ENCODE assay signal across 20 cellular contexts in the genomic region with DNA sequence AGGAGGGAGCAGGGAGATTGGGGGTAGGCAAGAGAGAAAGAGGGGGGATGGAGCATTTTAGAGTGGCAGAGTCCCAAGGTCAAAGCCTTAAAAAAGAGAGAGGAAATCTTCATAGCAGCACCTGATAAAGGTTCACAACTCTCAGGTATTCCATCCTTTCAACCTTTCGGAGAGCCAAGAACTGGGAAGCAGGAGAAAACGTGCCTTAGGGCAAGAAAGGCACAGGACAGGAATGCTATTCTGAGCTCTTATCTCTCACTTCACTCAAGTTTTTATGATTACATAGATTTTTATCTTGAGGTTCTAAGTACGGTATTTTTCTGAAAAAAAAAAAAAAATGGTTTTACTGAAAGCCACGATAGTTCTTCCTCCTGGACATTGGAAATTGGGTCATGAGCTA. TPM values are rescaled to one million over a fixed set of nuclear protein-coding genes. Genes with fewer than 3 reads are reported as not detected.
DNase-seq lines count a peak whose midpoint lies in the region; ATAC-seq and TF ChIP-seq lines count a peak whose summit lies in the region.
"Had no signal": no experiment of that assay in that cellular context is flagged by ENCODE, and none has a peak within 500 bp of the region (broad histone marks: within the 10 kb centered on the region; RNA-seq: fewer than 3 reads in every experiment).

No MANE protein-coding gene starts in this region.

- CTCF ChIA-PET in PC-9 (lab: Charles Lee): interaction anchor here (0.7 to 1.2 kb wide), 2 partner anchors 16 to 97 kb away, joined by 3 read pairs; no protein-coding TSS in a partner anchor

- peak overlapping the region in 1 of 3 experiments; percentile 24 for H3K4me3 Mint-ChIP-seq in nephron
- H3K4me3 Mint-ChIP-seq: B cell; CD8-positive, alpha-beta T cell; HFFc6; IgD-negative memory B cell had no signal

- peaks cover 4% of the 10 kb centered on the region; the same call in 1 of the 2 replicates for H3K27me3 ChIP-seq in PC-9 (ENCODE audit: insufficient read depth, low read depth)
- H3K27me3 ChIP-seq in hepatocyte: no peaks in the 10 kb centered on the region
- H3K27me3 ChIP-seq: BLaER1 treated with 17β-estradiol and CSF1 and Interleukin-3, amounts not matched to agents 10 nM and 100 nM had no signal

- no peaks in the 10 kb centered on the region for H3K36me3 ChIP-seq in PC-9 (ENCODE audit: low read depth)
- no peaks in the 10 kb centered on the region for H3K36me3 ChIP-seq in hepatocyte (replicated peaks; ENCODE audit: insufficient read depth, low read depth)
- H3K36me3 ChIP-seq: BLaER1 treated with 17β-estradiol and CSF1 and Interleukin-3, amounts not matched to agents 10 nM and 100 nM had no signal

- H3K4me1 ChIP-seq in PC-9 (replicated peaks; ENCODE audit: insufficient read depth): peaks cover 14% of the 10 kb centered on the region; the same call in 1 of the 2 replicates
- H3K4me1 ChIP-seq in hepatocyte (ENCODE audit: insufficient read depth): peaks cover 14% of the 10 kb centered on the region

- H2AFZ ChIP-seq in PC-9: no peak overlapping the region
- no peak overlapping the region for H2AFZ ChIP-seq in hepatocyte

- TF ChIP-seq CTCF in PC-9 (conservative IDR thresholded peaks at IDR 0.05): no peak
- TF ChIP-seq CTCF in hepatocyte (IDR thresholded peaks at IDR 0.05; ENCODE audit: poor library complexity): no peak
- TF ChIP-seq CTCF in nephron (IDR thresholded peaks at IDR 0.05; ENCODE audit: unreplicated experiment in 3 of 3): no peak

- no peaks in the 10 kb centered on the region for H3K36me3 Mint-ChIP-seq in nephron (ENCODE audit: low read depth)
- H3K36me3 Mint-ChIP-seq: CD8-positive, alpha-beta T cell; IgD-negative memory B cell had no signal

- WGBS in hepatocyte (ENCODE audit: low lambda C conversion rate, missing lambda C conversion rate): 30% methylated on average over 4 of the region's 4 CpGs

- H3K4me1 Mint-ChIP-seq in nephron: peaks cover 26% of the 10 kb centered on the region
- H3K4me1 Mint-ChIP-seq: B cell, IgD-negative memory B cell had no signal

- no peak for ATAC-seq in HG03097 (IDR thresholded peaks at IDR 0.05; ENCODE audit: low FRiP score, unreplicated experiment)
- ATAC-seq: CD8-positive, alpha-beta T cell; HepG2 had no signal

- intact Hi-C loops in PC-9 (cut with micrococcal nuclease; ENCODE audit: unreplicated experiment): loop anchor here (2.0 to 5.0 kb wide), 2 partner anchors 34 to 77 kb away; a partner anchor contains a TSS

- H4K20me1 ChIP-seq in PC-9 (ENCODE audit: insufficient read depth) (no peaks in the 10 kb centered on the region), hepatocyte (ENCODE audit: insufficient read depth, poor library complexity, severe bottlenecking) (no peaks in the 10 kb centered on the region)
- H4K20me1 ChIP-seq: BLaER1 treated with 17β-estradiol and CSF1 and Interleukin-3, amounts not matched to agents 10 nM and 100 nM had no signal

- H3K27ac ChIP-seq in PC-9 (no peak overlapping the region), hepatocyte (peak overlapping the region; percentile 31)
- H3K27ac ChIP-seq: BLaER1 treated with 17β-estradiol and CSF1 and Interleukin-3, amounts not matched to agents 10 nM and 100 nM had no signal

- H3F3A ChIP-seq in PC-9 (ENCODE audit: insufficient read depth, low read depth): no peaks in the 10 kb centered on the region

- no peaks in the 10 kb centered on the region for H3K9me3 Mint-ChIP-seq in nephron
- H3K9me3 Mint-ChIP-seq: CD8-positive, alpha-beta T cell; HFFc6 had no signal

- H3K79me2 ChIP-seq in PC-9 (ENCODE audit: low read depth) (no peaks in the 10 kb centered on the region), hepatocyte (no peaks in the 10 kb centered on the region)

- H3K4me2 ChIP-seq in PC-9 (peak overlapping the region; percentile 4; the same call in 1 of the 2 replicates), hepatocyte (peak overlapping the region; percentile 5)
- H3K4me2 ChIP-seq: BLaER1 treated with 17β-estradiol and CSF1 and Interleukin-3, amounts not matched to agents 10 nM and 100 nM had no signal

- H3K27me3 Mint-ChIP-seq in nephron (ENCODE audit: low read depth): peaks cover 6% of the 10 kb centered on the region
- H3K27me3 Mint-ChIP-seq: IgD-negative memory B cell had no signal

- BruUV-seq in PC-9 (replicated peaks; lab: Mats Ljungman, UMichigan): no TSS peak

- peak overlapping the region; percentile 18 to 84 (median 74) for H3K27ac Mint-ChIP-seq in nephron
- H3K27ac Mint-ChIP-seq: B cell; CD8-positive, alpha-beta T cell; HFFc6; IgD-negative memory B cell had no signal

- DNase-seq in ELF-1 (ENCODE audit: low read depth, low spot score) (peak; percentile 51), PC-9 (peak; percentile 27 to 49), hepatocyte (ENCODE audit: low spot score) (no peak), SHP77 treated with DMSO at 0.1 percent for 48 hours (lab: John Stamatoyannopoulos, UW) (no peak), NCI-H446 (lab: John Stamatoyannopoulos, UW) (no peak), NCI-H526 (lab: John Stamatoyannopoulos, UW) (no peak)
- DNase-seq: CD8-positive, alpha-beta T cell; COR-L47; DMS153; DMS79; GF-D8; HCEC 1CT; HFFc6; KG1 had no signal

- H3K9me2 ChIP-seq in PC-9 (ENCODE audit: insufficient read depth): no peaks in the 10 kb centered on the region
- no peaks in the 10 kb centered on the region for H3K9me2 ChIP-seq in hepatocyte (replicated peaks; ENCODE audit: insufficient read depth)

- H3K4me3 ChIP-seq in PC-9 (no peak overlapping the region), hepatocyte (no peak overlapping the region)
- H3K4me3 ChIP-seq: BLaER1 treated with 17β-estradiol and CSF1 and Interleukin-3, amounts not matched to agents 10 nM and 100 nM had no signal

- POLR2A ChIA-PET in PC-9 (lab: Charles Lee; ENCODE audit: unreplicated experiment): no interaction called here

- no peaks in the 10 kb centered on the region for H3K9me3 ChIP-seq in PC-9 (ENCODE audit: insufficient read depth, low read depth)
- no peaks in the 10 kb centered on the region for H3K9me3 ChIP-seq in hepatocyte (ENCODE audit: low read depth)
- H3K9me3 ChIP-seq: BLaER1 treated with 17β-estradiol and CSF1 and Interleukin-3, amounts not matched to agents 10 nM and 100 nM had no signal

RNA-seq across cellular contexts. Expression of a gene that starts 34.5 kb away (rescaled TPM):
- total RNA-seq in PC-9 (2021): 50.6 and 58.2 TPM in 2 replicates
- 67.4 and 68.8 TPM in 2 replicates for total RNA-seq in hepatocyte
- polyA plus RNA-seq in hepatocyte: 24.1 and 34.4 TPM in 2 replicates

Comparison
In these comparisons a context has a peak if more than half of its experiments do, and no peak if none do; other contexts are left out.
1. DNase-seq: peak in ELF-1 (single experiment) and PC-9 (2 of 2); none in hepatocyte (single experiment), SHP77 treated with DMSO at 0.1 percent for 48 hours (single experiment), NCI-H446 (0 of 2) and NCI-H526 (0 of 2).